Comparison of ENCODE assay signal across 1 cellular context in genomic region chr19:39273859-39274258, GRCh38.
TF ChIP-seq lines count a peak whose summit lies in the region.

No MANE protein-coding gene starts in this region.

TF ChIP-seq in HepG2, 621 proteins besides CTCF, POLR2A, EP300 and RAD21:
- TF ChIP-seq FOSL2 (CRISPR knock-in tag; IDR thresholded peaks at IDR 0.05) = peak; percentile 40; the same call in 1 of the 2 replicates
